Comparison of ENCODE assay signal across 9 cellular contexts in the genomic region with DNA sequence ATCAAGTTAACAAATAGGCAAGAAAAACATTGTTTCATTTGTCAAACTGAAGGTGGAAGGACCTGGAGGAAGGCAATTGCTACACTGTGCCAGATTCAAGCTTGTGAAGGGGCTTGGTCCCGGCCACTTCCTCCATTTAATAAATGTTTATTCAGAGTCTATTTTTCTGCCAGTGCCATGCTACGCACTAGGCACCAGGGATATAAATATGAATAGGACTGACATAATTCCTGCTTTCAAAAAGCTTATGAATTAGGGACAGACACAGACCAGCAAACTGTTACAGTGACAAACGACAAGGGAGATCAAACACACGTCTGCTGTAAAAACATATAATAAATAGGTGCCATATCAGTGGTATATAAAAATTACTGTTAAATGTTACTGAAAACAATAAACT. TPM values are rescaled to one million over a fixed set of nuclear protein-coding genes. Genes with fewer than 3 reads are reported as not detected.
DNase-seq lines count a peak whose midpoint lies in the region; ATAC-seq and TF ChIP-seq lines count a peak whose summit lies in the region.
"Had no signal": no experiment of that assay in that cellular context is flagged by ENCODE, and none has a peak within 500 bp of the region (broad histone marks: within the 10 kb centered on the region; RNA-seq: fewer than 3 reads in every experiment).

No MANE protein-coding gene starts in this region.

- intact Hi-C loops in right lobe of liver (cut with DNase I): no loop called here

- 33% methylated on average over 4 of the region's 4 CpGs for WGBS in right lobe of liver (ENCODE audit: insufficient coverage, low coverage, low lambda C conversion rate, missing lambda C conversion rate)

- H3K4me1 ChIP-seq in ACC112 (ENCODE audit: control insufficient read depth, insufficient read depth, low read length, unreplicated experiment) (peaks cover 20% of the 10 kb centered on the region), HEK293 (ENCODE audit: control insufficient read depth, insufficient read depth, low read length) (no peaks in the 10 kb centered on the region), right lobe of liver (peaks cover 0 to 4% (median 0%) of the 10 kb centered on the region in 4 donors)

- no peaks in the 10 kb centered on the region for H3K9me3 ChIP-seq in HEK293 (ENCODE audit: control insufficient read depth, insufficient read depth, low read depth, low read length)
- no peaks in the 10 kb centered on the region for H3K9me3 ChIP-seq in right lobe of liver

- no peak for TF ChIP-seq POLR2A in right lobe of liver (IDR thresholded peaks at IDR 0.05)

- H3K27ac Mint-ChIP-seq in activated CD4-positive, alpha-beta memory T cell treated with anti-CD3 and anti-CD28 coated beads, Interleukin-2, amount 10 ng/mL, durations not matched to agents 7 days and 5 days: peak overlapping the region; percentile 85

- POLR2A ChIA-PET in HEK293 (lab: Yijun Ruan, JAX): no interaction called here
- POLR2A ChIA-PET in activated CD4-positive, alpha-beta memory T cell treated with anti-CD3 and anti-CD28 coated beads, Interleukin-2, amount 10 ng/mL, durations not matched to agents 7 days and 5 days (lab: Charles Lee): interaction anchor here (0.6 to 2.7 kb wide), 6 partner anchors 10 to 681 kb away, joined by 3 to 18 read pairs (median 4); partner anchors contain the start of gene TLR1

- H3K4me3 Mint-ChIP-seq in activated CD4-positive, alpha-beta memory T cell treated with anti-CD3 and anti-CD28 coated beads, Interleukin-2, amount 10 ng/mL, durations not matched to agents 7 days and 5 days: peak overlapping the region; percentile 77

- H3K36me3 ChIP-seq in ACC112 (ENCODE audit: insufficient read depth, low read length) (no peaks in the 10 kb centered on the region), HEK293 (ENCODE audit: control insufficient read depth in 2 of 2, insufficient read depth in 1 of 2, low read length in 2 of 2) (no peaks in the 10 kb centered on the region), right lobe of liver (no peaks in the 10 kb centered on the region)

- no peaks in the 10 kb centered on the region for H3K79me2 ChIP-seq in ACC112 (ENCODE audit: control insufficient read depth, insufficient read depth, low read length, unreplicated experiment)

- TF ChIP-seq CTCF in HEK293 (tag by site-specific recombination; IDR thresholded peaks at IDR 0.05): no peak
- no peak for TF ChIP-seq CTCF in right lobe of liver (IDR thresholded peaks at IDR 0.05)

- no peak for DNase-seq in activated CD4-positive, alpha-beta memory T cell treated with anti-CD3 and anti-CD28 coated beads, Interleukin-2, amount 10 ng/mL, durations not matched to agents 7 days and 5 days
- DNase-seq in right lobe of liver: no peak
- no peak for DNase-seq in stimulated activated CD4-positive, alpha-beta T cell treated with anti-CD3 and anti-CD28 coated beads, Interleukin-4, amount 100 ng/mL, for 24 hours
- DNase-seq in superior temporal gyrus (ENCODE audit: extremely low spot score): no peak
- no peak for DNase-seq in activated CD4-positive, alpha-beta T cell treated with anti-CD3 and anti-CD28 coated beads, Interleukin-2, amount 50 U/mL, for 48 hours
- no peak for DNase-seq in iPS-NIHi11 (ENCODE audit: low spot score)
- DNase-seq: NCI-H510A had no signal

- peak; percentile 44 to 54 (median 51) for ATAC-seq in right lobe of liver

- H3K27me3 ChIP-seq in ACC112 (ENCODE audit: insufficient read depth, low read length) (no peaks in the 10 kb centered on the region), right lobe of liver (no peaks in the 10 kb centered on the region)

- H3K4me3 ChIP-seq in ACC112 (ENCODE audit: low read depth, low read length): peak overlapping the region; percentile 76
- H3K4me3 ChIP-seq in HEK293 (ENCODE audit: low read depth, low read length): no peak overlapping the region
- peak overlapping the region; percentile 0 to 35 (median 18) for H3K4me3 ChIP-seq in right lobe of liver

- CTCF ChIA-PET in HEK293 (lab: Yijun Ruan, JAX): interaction anchor here (0.5 to 2.1 kb wide), 10 partner anchors 28 to 794 kb away, joined by 3 to 10 read pairs (median 3); partner anchors contain the start of gene TLR1
- CTCF ChIA-PET in activated CD4-positive, alpha-beta memory T cell treated with anti-CD3 and anti-CD28 coated beads, Interleukin-2, amount 10 ng/mL, durations not matched to agents 7 days and 5 days (lab: Charles Lee): interaction anchor here (0.6 to 4.5 kb wide), 14 partner anchors 11 to 736 kb away, joined by 3 to 35 read pairs (median 4); partner anchors contain the start of genes FAM114A1, TLR1 and TLR10

- H2AFZ ChIP-seq in ACC112 (ENCODE audit: low read length, unreplicated experiment): peak overlapping the region; percentile 87

- H3K4me1 Mint-ChIP-seq in activated CD4-positive, alpha-beta memory T cell treated with anti-CD3 and anti-CD28 coated beads, Interleukin-2, amount 10 ng/mL, durations not matched to agents 7 days and 5 days: peaks cover 39% of the 10 kb centered on the region

- H3K36me3 Mint-ChIP-seq in activated CD4-positive, alpha-beta memory T cell treated with anti-CD3 and anti-CD28 coated beads, Interleukin-2, amount 10 ng/mL, durations not matched to agents 7 days and 5 days (ENCODE audit: low read depth): peaks cover 7% of the 10 kb centered on the region

- H3K27me3 Mint-ChIP-seq in activated CD4-positive, alpha-beta memory T cell treated with anti-CD3 and anti-CD28 coated beads, Interleukin-2, amount 10 ng/mL, durations not matched to agents 7 days and 5 days: no peaks in the 10 kb centered on the region

- H3K27ac ChIP-seq in ACC112 (ENCODE audit: low read depth, low read length) (0 out of 2 replicates have a peak overlapping the region, but pooled peaks have one; percentile 83), HEK293 (ENCODE audit: extremely low read depth, low read depth, low read length) (no peak overlapping the region), right lobe of liver (peak overlapping the region in 2 of 3 donors; percentile 42 to 61)

- peaks cover 4% of the 10 kb centered on the region for H3K9me3 Mint-ChIP-seq in activated CD4-positive, alpha-beta memory T cell treated with anti-CD3 and anti-CD28 coated beads, Interleukin-2, amount 10 ng/mL, durations not matched to agents 7 days and 5 days

TF ChIP-seq in HEK293, 187 proteins besides CTCF, POLR2A, EP300 and RAD21:
- TF ChIP-seq ZNF76 (tag by site-specific recombination; IDR thresholded peaks at IDR 0.05; ENCODE audit: borderline replicate concordance, low read depth) (no peak), ZNF335 (tag by site-specific recombination; conservative IDR thresholded peaks at IDR 0.05) (0 out of 2 replicates have a peak, but pooled peaks have one; percentile 57)

RNA-seq across cellular contexts. Expression of gene TLR6, which starts 0.6 kb away (rescaled TPM):
- 1 to 10 TPM; 3.9 to 5.4 TPM for total RNA-seq in activated CD4-positive, alpha-beta memory T cell treated with anti-CD3 and anti-CD28 coated beads, Interleukin-2, amount 10 ng/mL, durations not matched to agents 7 days and 5 days
- total RNA-seq in right lobe of liver: 1 to 10 TPM; 1.2 to 3.4 (median 2.4) TPM

RNA-seq across cellular contexts. Expression of gene FAM114A1, which starts 11.6 kb away (rescaled TPM):
- total RNA-seq in activated CD4-positive, alpha-beta memory T cell treated with anti-CD3 and anti-CD28 coated beads, Interleukin-2, amount 10 ng/mL, durations not matched to agents 7 days and 5 days: under 1 TPM; 0.18 to 0.33 TPM
- 10 to 100 TPM; 55.3 to 88.9 (median 69.4) TPM for total RNA-seq in right lobe of liver

RNA-seq across cellular contexts. Expression of gene TLR1, which starts 51.5 kb away (rescaled TPM):
- 10 to 100 TPM; 11.7 to 12.0 TPM for total RNA-seq in activated CD4-positive, alpha-beta memory T cell treated with anti-CD3 and anti-CD28 coated beads, Interleukin-2, amount 10 ng/mL, durations not matched to agents 7 days and 5 days
- 10 to 100 TPM in 1 of 6 experiments, 1 to 10 TPM in 5; 5.1 to 10.5 (median 7.8) TPM for total RNA-seq in right lobe of liver

Comparison
In these comparisons a context has a peak if more than half of its experiments do, and no peak if none do; other contexts are left out.
1. RNA of gene FAM114A1, which starts 11.6 kb away (total RNA-seq): 55.3 to 88.9 TPM in right lobe of liver; 0.18 to 0.33 TPM in activated CD4-positive, alpha-beta memory T cell treated with anti-CD3 and anti-CD28 coated beads, Interleukin-2, amount 10 ng/mL, durations not matched to agents 7 days and 5 days; every median in the first group is over 10 times any median in the second.